ENCODE assay signal across 7 cellular contexts in genomic region chr20:62977613-62978558, GRCh38. TPM values are rescaled to one million over a fixed set of nuclear protein-coding genes. Genes with fewer than 3 reads are reported as not detected.
DNase-seq lines count a peak whose midpoint lies in the region; ATAC-seq and TF ChIP-seq lines count a peak whose summit lies in the region.

No MANE protein-coding gene starts in this region.

- peak overlapping the region in 3 of 4 donors; percentile 1 to 31 (median 11) for H3K4me3 ChIP-seq in Peyer's patch
- H3K4me3 ChIP-seq in SJCRH30 = no peak overlapping the region
- H3K4me3 ChIP-seq in esophagus muscularis mucosa = no peak overlapping the region

- H3K4me1 ChIP-seq in Peyer's patch (peaks cover 0 to 18% (median 5%) of the 10 kb centered on the region in 4 donors), SJCRH30 (peaks cover 30% of the 10 kb centered on the region), esophagus muscularis mucosa (peaks cover 2 to 14% (median 6%) of the 10 kb centered on the region in 4 donors)

- ATAC-seq in GM18907 (IDR thresholded peaks at IDR 0.05; ENCODE audit: unreplicated experiment) = peak; percentile 57
- peak; percentile 47 for ATAC-seq in HG03045 (IDR thresholded peaks at IDR 0.05; ENCODE audit: unreplicated experiment)

- TF ChIP-seq CTCF in Peyer's patch (IDR thresholded peaks at IDR 0.05) = no peak
- TF ChIP-seq CTCF in esophagus muscularis mucosa (IDR thresholded peaks at IDR 0.05) = no peak

- no peaks in the 10 kb centered on the region for H3K9me3 ChIP-seq in Peyer's patch
- H3K9me3 ChIP-seq in SJCRH30 (replicated peaks) = no peaks in the 10 kb centered on the region
- H3K9me3 ChIP-seq in esophagus muscularis mucosa = no peaks in the 10 kb centered on the region

- H3K27ac ChIP-seq in Peyer's patch (peak overlapping the region in 1 of 4 donors; percentile 1), SJCRH30 (no peak overlapping the region), esophagus muscularis mucosa (replicated peaks in 1 of 4) (no peak overlapping the region)

- H3K36me3 ChIP-seq in Peyer's patch = no peaks in the 10 kb centered on the region
- H3K36me3 ChIP-seq in SJCRH30 = no peaks in the 10 kb centered on the region
- H3K36me3 ChIP-seq in esophagus muscularis mucosa = no peaks in the 10 kb centered on the region

- peak in 2 of 3 donors; percentile 78 to 86 for DNase-seq in Peyer's patch
- peak; percentile 62 for DNase-seq in activated gamma-delta T cell treated with Interleukin-2 at 50 U/mL for 16 hours
- DNase-seq in stimulated activated CD8-positive, alpha-beta memory T cell treated with anti-CD3 and anti-CD28 coated beads, Interleukin-15, amount 100 ng/mL, for 4 hours (ENCODE audit: low read depth in 2 of 2) = peak; percentile 53 to 74
- no peak for DNase-seq in SJCRH30
- DNase-seq in esophagus muscularis mucosa (ENCODE audit: extremely low spot score) = no peak

- H3K27me3 ChIP-seq in Peyer's patch = peaks cover 0 to 15% of the 10 kb centered on the region in 2 donors
- peaks cover 61% of the 10 kb centered on the region for H3K27me3 ChIP-seq in SJCRH30
- peaks cover 8 to 100% (median 45%) of the 10 kb centered on the region in 4 donors for H3K27me3 ChIP-seq in esophagus muscularis mucosa

- intact Hi-C loops in esophagus muscularis mucosa (cut with DNase I) = no loop called here

- TF ChIP-seq POLR2A in Peyer's patch (IDR thresholded peaks at IDR 0.05) (no peak), esophagus muscularis mucosa (IDR thresholded peaks at IDR 0.05; ENCODE audit: low read depth) (no peak)

- TF ChIP-seq EP300 in esophagus muscularis mucosa (IDR thresholded peaks at IDR 0.05) = no peak

- WGBS in esophagus muscularis mucosa = 78% methylated on average over 24 of the region's 38 CpGs

RNA-seq across cellular contexts. Expression of gene SLC17A9, which starts 25.4 kb away (rescaled TPM):
- 10 to 100 TPM in 1 of 4 donors, 1 to 10 TPM in 3; 3.8 to 19.0 (median 5.2) TPM for total RNA-seq in Peyer's patch
- 1.1 and 2.1 TPM in 2 replicates for total RNA-seq in SJCRH30 (2014; rRNA removed; shearing (Covaris generic))
- 1 to 10 TPM; 2.2 to 5.2 (median 2.7) TPM for total RNA-seq in esophagus muscularis mucosa

RNA-seq across cellular contexts. Expression of gene BHLHE23, which starts 28.9 kb away (rescaled TPM):
- total RNA-seq in Peyer's patch = not detected
- total RNA-seq in SJCRH30 (2014; rRNA removed; shearing (Covaris generic)) = not detected in 2 replicates
- total RNA-seq in esophagus muscularis mucosa = not detected

RNA-seq across cellular contexts. Expression of gene GID8, which starts 39.9 kb away (rescaled TPM):
- 10 to 100 TPM; 22.3 to 26.5 (median 24.0) TPM for total RNA-seq in Peyer's patch
- total RNA-seq in SJCRH30 (2014; rRNA removed; shearing (Covaris generic)) = 109 and 117 TPM in 2 replicates
- 10 to 100 TPM; 22.4 to 30.1 (median 25.6) TPM for total RNA-seq in esophagus muscularis mucosa

RNA-seq across cellular contexts. Expression of gene DIDO1, which starts 51.6 kb away (rescaled TPM):
- total RNA-seq in Peyer's patch (100 to 1,000 TPM in 2 of 4 donors, 10 to 100 TPM in 2; 72.5 to 143 (median 105) TPM), esophagus muscularis mucosa (10 to 100 TPM; 48.9 to 61.6 (median 55.7) TPM)
- total RNA-seq in SJCRH30 (2014; rRNA removed; shearing (Covaris generic)) = 98.5 and 108 TPM in 2 replicates

Comparison
In these comparisons a context has a peak if more than half of its experiments do, and no peak if none do; other contexts are left out.
1. DNase-seq: peak in Peyer's patch (2 of 3), activated gamma-delta T cell treated with Interleukin-2 at 50 U/mL for 16 hours (single experiment) and stimulated activated CD8-positive, alpha-beta memory T cell treated with anti-CD3 and anti-CD28 coated beads, Interleukin-15, amount 100 ng/mL, for 4 hours (2 of 2); none in SJCRH30 (0 of 2) and esophagus muscularis mucosa (single experiment).
2. H3K4me3 ChIP-seq: peak in Peyer's patch (3 of 4); none in SJCRH30 (single experiment) and esophagus muscularis mucosa (0 of 4).